8 cellular contexts compared by ENCODE assay signal in genomic region chr22:36065775-36066544, GRCh38. TPM values are rescaled to one million over a fixed set of nuclear protein-coding genes. Genes with fewer than 3 reads are reported as not detected.
A peak's percentile ranks its signal among the peaks of the same experiment; 100 is the strongest.
DNase-seq lines count a peak whose midpoint lies in the region; ATAC-seq, FAIRE-seq and TF ChIP-seq lines count a peak whose summit lies in the region.

No MANE protein-coding gene starts in this region.

- CTCF ChIA-PET in BJ (lab: Yijun Ruan, JAX) (interaction anchor here (0.5 to 3.4 kb wide), 78 partner anchors 10 to 715 kb away, joined by 3 to 138 read pairs (median 7); partner anchors contain the start of gene RBFOX2), HepG2 (lab: Yijun Ruan, JAX; ENCODE audit: low intra/inter-chr PET ratio, low total read pairs) (interaction anchor here (0.6 to 3.0 kb wide), 11 partner anchors 23 to 439 kb away, joined by 3 to 32 read pairs (median 4); no protein-coding TSS in a partner anchor)
- CTCF ChIA-PET in activated CD4-positive, alpha-beta memory T cell treated with anti-CD3 and anti-CD28 coated beads for 36 hours (lab: Charles Lee): interaction anchor here (0.6 to 2.9 kb wide), 111 partner anchors 10 to 766 kb away, joined by 3 to 78 read pairs (median 4); partner anchors contain the start of genes APOL1, APOL3, APOL6 and RBFOX2

- peak; percentile 90 for TF ChIP-seq RAD21 in HepG2 (CRISPR knock-in tag; IDR thresholded peaks at IDR 0.05)

- TF ChIP-seq CTCF in BJ (IDR thresholded peaks at IDR 0.05; ENCODE audit: insufficient read depth, low read depth, low read length): peak; percentile 98
- TF ChIP-seq CTCF in HL-60 (IDR thresholded peaks at IDR 0.05; ENCODE audit: insufficient read depth, low read length): peak; percentile 44
- TF ChIP-seq CTCF in dorsolateral prefrontal cortex (IDR thresholded peaks at IDR 0.05 in 54 of 56, conservative IDR thresholded peaks at IDR 0.05 in 2 of 56; ENCODE audit: low read depth in 1 of 56, partially characterized antibody in 56 of 56): peak; percentile 94 to 100 (median 99)
- peak; percentile 91 for TF ChIP-seq CTCF in HepG2 (CRISPR knock-in tag; IDR thresholded peaks at IDR 0.05)

- no peak overlapping the region for H3K27ac ChIP-seq in HL-60 (replicated peaks)
- H3K27ac ChIP-seq in dorsolateral prefrontal cortex: peak overlapping the region; percentile 7 to 94 (median 83)
- H3K27ac ChIP-seq in HepG2 (ENCODE audit: extremely low read length, insufficient read depth, low read length): peak overlapping the region; percentile 48

- peak; percentile 90 for ATAC-seq in HepG2
- no peak for ATAC-seq in GM21381 (IDR thresholded peaks at IDR 0.05; ENCODE audit: unreplicated experiment)

- H3K4me1 Mint-ChIP-seq in activated CD4-positive, alpha-beta memory T cell treated with anti-CD3 and anti-CD28 coated beads for 36 hours (ENCODE audit: low read depth): peaks cover 4% of the 10 kb centered on the region

- no peaks in the 10 kb centered on the region for H3K9me3 ChIP-seq in HepG2 (ENCODE audit: low read length)

- DNase-seq in BJ (ENCODE audit: low read depth): peak; percentile 64
- DNase-seq in HL-60 (ENCODE audit: low read depth in 1 of 2, low spot score in 1 of 2): peak; percentile 24 to 29
- peak; percentile 87 for DNase-seq in NCI-H774 (lab: John Stamatoyannopoulos, UW)
- peak; percentile 85 for DNase-seq in activated CD4-positive, alpha-beta memory T cell treated with anti-CD3 and anti-CD28 coated beads for 36 hours
- peak; percentile 80 to 89 (median 86) for DNase-seq in dorsolateral prefrontal cortex
- peak; percentile 85 for DNase-seq in HepG2 (ENCODE audit: low spot score)
- DNase-seq in stimulated activated CD4-positive, alpha-beta T cell treated with anti-CD3 and anti-CD28 coated beads, Interleukin-2, amount 100 ng/mL, for 24 hours: peak; percentile 66 to 77

- no peaks in the 10 kb centered on the region for H4K20me1 ChIP-seq in HepG2 (ENCODE audit: insufficient read depth, low read length)

- no TSS peak for BruUV-seq in HepG2 (replicated peaks; lab: Mats Ljungman, UMichigan)

- H3K36me3 ChIP-seq in BJ (ENCODE audit: control insufficient read depth, insufficient read depth, low read length) (no peaks in the 10 kb centered on the region), HepG2 (replicated peaks in 1 of 2; ENCODE audit: control insufficient read depth in 1 of 2, insufficient read depth in 2 of 2, low read length in 2 of 2) (no peaks in the 10 kb centered on the region)

- peaks cover 15% of the 10 kb centered on the region for H3K4me1 ChIP-seq in HepG2 (ENCODE audit: insufficient read depth, low read length)

- POLR2A ChIA-PET in BJ (lab: Charles Lee) (interaction anchor here (0.6 kb wide), 1 partner anchor 11 kb away, joined by 5 read pairs; no protein-coding TSS in a partner anchor), HepG2 (lab: Yijun Ruan, JAX) (interaction anchor here (0.8 to 2.3 kb wide), 9 partner anchors 14 to 186 kb away, joined by 3 to 20 read pairs (median 7); partner anchors contain the start of gene RBFOX2)
- POLR2A ChIA-PET in activated CD4-positive, alpha-beta memory T cell treated with anti-CD3 and anti-CD28 coated beads for 36 hours (lab: Charles Lee): interaction anchor here (1.1 to 1.6 kb wide), 3 partner anchors 37 to 418 kb away, joined by 3 to 6 read pairs (median 4); partner anchors contain the start of genes APOL6 and RBFOX2

- peak overlapping the region; percentile 94 for H2AFZ ChIP-seq in HepG2 (ENCODE audit: low read length)

- TF ChIP-seq POLR2A in HepG2 (IDR thresholded peaks at IDR 0.05; ENCODE audit: insufficient read depth in 1 of 2, low read depth in 2 of 2, low read length in 2 of 2): peak; percentile 54 to 68

- peak overlapping the region; percentile 69 for H3K27ac Mint-ChIP-seq in activated CD4-positive, alpha-beta memory T cell treated with anti-CD3 and anti-CD28 coated beads for 36 hours

- WGBS in HepG2 (ENCODE audit: low lambda C conversion rate): 2% methylated on average over 14 of the region's 54 CpGs

- H3K9ac ChIP-seq in HepG2 (ENCODE audit: insufficient read depth, low read depth, low read length): peak overlapping the region; percentile 71

- in situ Hi-C loops in HepG2 (cut with HindIII; ENCODE audit: extremely low pct_ligation_motif_present, low pct_unique_long_range_greater_than_20kb): loop anchor here (5.0 kb wide), 1 partner anchor 134 kb away; no protein-coding TSS in a partner anchor

- FAIRE-seq in HepG2 (lab: Jason Lieb, UNC): peak; percentile 52

- peak overlapping the region; percentile 78 for H3K4me3 Mint-ChIP-seq in activated CD4-positive, alpha-beta memory T cell treated with anti-CD3 and anti-CD28 coated beads for 36 hours

- intact Hi-C loops in activated CD4-positive, alpha-beta memory T cell treated with anti-CD3 and anti-CD28 coated beads for 36 hours (cut with micrococcal nuclease): loop anchor here (1.0 to 5.0 kb wide), 4 partner anchors 39 to 444 kb away; partner anchors contain the start of gene RBFOX2
- intact Hi-C loops in dorsolateral prefrontal cortex (cut with DNase I): loop anchor here (1.0 to 5.0 kb wide), 6 partner anchors 38 to 149 kb away; partner anchors contain the start of gene RBFOX2 (in 1 of the 2)
- intact Hi-C loops in HepG2 (cut with micrococcal nuclease; ENCODE audit: unreplicated experiment): loop anchor here (1.0 to 5.0 kb wide), 3 partner anchors 34 to 135 kb away; no protein-coding TSS in a partner anchor

- peak overlapping the region; percentile 51 for H3K4me3 ChIP-seq in BJ (ENCODE audit: low read depth, low read length)
- H3K4me3 ChIP-seq in HL-60 (replicated peaks; ENCODE audit: insufficient read depth, low read length): peak overlapping the region; percentile 38
- H3K4me3 ChIP-seq in dorsolateral prefrontal cortex: peak overlapping the region; percentile 44 to 89 (median 62)
- peak overlapping the region; percentile 46 to 75 (median 61) for H3K4me3 ChIP-seq in HepG2 (replicated peaks in 1 of 3; ENCODE audit: insufficient read depth in 1 of 3, low read depth in 2 of 3, low read length in 3 of 3)

- peak overlapping the region; percentile 89 for H3K4me2 ChIP-seq in HepG2 (ENCODE audit: low read depth, low read length)

- H3K36me3 Mint-ChIP-seq in activated CD4-positive, alpha-beta memory T cell treated with anti-CD3 and anti-CD28 coated beads for 36 hours: no peaks in the 10 kb centered on the region

- H3K27me3 Mint-ChIP-seq in activated CD4-positive, alpha-beta memory T cell treated with anti-CD3 and anti-CD28 coated beads for 36 hours: no peaks in the 10 kb centered on the region

- TF ChIP-seq EP300 in HepG2 (IDR thresholded peaks at IDR 0.05; ENCODE audit: low read depth in 2 of 2, low read length in 2 of 2) (no peak), HepG2 (CRISPR knock-in tag; IDR thresholded peaks at IDR 0.05; ENCODE audit: borderline replicate concordance) (no peak)

- H3K79me2 ChIP-seq in HepG2 (ENCODE audit: insufficient read depth, low read length): no peaks in the 10 kb centered on the region

- H3K27me3 ChIP-seq in BJ (ENCODE audit: control insufficient read depth, insufficient read depth, low read length) (no peaks in the 10 kb centered on the region), HL-60 (ENCODE audit: insufficient read depth, poor library complexity, severe bottlenecking) (no peaks in the 10 kb centered on the region), dorsolateral prefrontal cortex (no peaks in the 10 kb centered on the region), HepG2 (ENCODE audit: control insufficient read depth in 1 of 2, insufficient read depth in 2 of 2, low read length in 2 of 2) (no peaks in the 10 kb centered on the region)

- H3K9me3 Mint-ChIP-seq in activated CD4-positive, alpha-beta memory T cell treated with anti-CD3 and anti-CD28 coated beads for 36 hours: no peaks in the 10 kb centered on the region

TF ChIP-seq in HepG2, 621 proteins besides CTCF, POLR2A, EP300 and RAD21 (continues in another document):
- TF ChIP-seq ZNF143 (CRISPR knock-in tag; IDR thresholded peaks at IDR 0.05) (no peak), FOXA1 (IDR thresholded peaks at IDR 0.05) (no peak), FOXA1 (CRISPR knock-in tag; IDR thresholded peaks at IDR 0.05) (peak; percentile 47)

RNA-seq across cellular contexts. Expression of gene RBFOX2, which starts 37.3 kb away (rescaled TPM):
- 221 and 222 TPM in 2 replicates for polyA plus RNA-seq in BJ (2011; rRNA removed)
- polyA minus RNA-seq in BJ (2011; rRNA and poly(A)+ RNA removed): 211 and 275 TPM in 2 replicates
- 1 to 10 TPM; 4.3 to 4.6 TPM for total RNA-seq in activated CD4-positive, alpha-beta memory T cell treated with anti-CD3 and anti-CD28 coated beads for 36 hours
- 100 to 1,000 TPM in 116 of 120 experiments, 10 to 100 TPM in 4; 65.0 to 238 (median 170) TPM for total RNA-seq in dorsolateral prefrontal cortex
- total RNA-seq in HepG2 (2016; rRNA removed; fragmentation: Illumina TruSeq; extraction: Trizol): 36.9 and 37.3 TPM in 2 replicates
- 4.1 and 5.4 TPM in 2 replicates for total RNA-seq in HepG2 (2016; cell fraction: cytosol; rRNA removed; fragmentation: Illumina TruSeq; extraction: Trizol; ENCODE audit: low read depth)
- 29.4 and 37.9 TPM in 2 replicates for total RNA-seq in HepG2 (2016; cell fraction: insoluble cytoplasmic fraction; rRNA removed; fragmentation: Illumina TruSeq; extraction: Trizol)
- total RNA-seq in HepG2 (2016; cell fraction: membrane; rRNA removed; fragmentation: Illumina TruSeq; extraction: Trizol): 12.7 and 14.1 TPM in 2 replicates
- total RNA-seq in HepG2 (2016; cell fraction: nucleus; rRNA removed; fragmentation: Illumina TruSeq; extraction: Trizol): 40.3 and 46.5 TPM in 2 replicates
- polyA plus RNA-seq in HepG2 (2011; rRNA removed): 39.8 and 40.4 TPM in 2 replicates
- 32.4 and 33.2 TPM in 2 replicates for polyA plus RNA-seq in HepG2 (2011; cell fraction: cytosol; rRNA removed)
- 47.0 and 52.8 TPM in 2 replicates for polyA plus RNA-seq in HepG2 (2011; cell fraction: nucleus; rRNA removed)
- polyA plus RNA-seq in HepG2 (2012): 25.9 and 28.2 TPM in 2 replicates
- 3.8 and 4.4 TPM in 2 replicates for polyA plus RNA-seq in HepG2 (2016; cell fraction: cytosol; fragmentation: Illumina TruSeq; extraction: Trizol; ENCODE audit: low read depth)
- polyA plus RNA-seq in HepG2 (2016; cell fraction: insoluble cytoplasmic fraction; fragmentation: Illumina TruSeq; extraction: Trizol; ENCODE audit: low read depth): 27.0 and 32.5 TPM in 2 replicates
- 6.8 and 8.3 TPM in 2 replicates for polyA plus RNA-seq in HepG2 (2016; cell fraction: membrane; fragmentation: Illumina TruSeq; extraction: Trizol; ENCODE audit: low read depth)
- 34.2 and 36.8 TPM in 2 replicates for polyA plus RNA-seq in HepG2 (2016; cell fraction: nucleus; fragmentation: Illumina TruSeq; extraction: Trizol; ENCODE audit: insufficient read depth, low read depth)
- 64.1 and 120 TPM in 2 replicates for polyA minus RNA-seq in HepG2 (2011; rRNA and poly(A)+ RNA removed; ENCODE audit: low replicate concordance)
- polyA minus RNA-seq in HepG2 (2011; cell fraction: cytosol; rRNA and poly(A)+ RNA removed): 20.7 and 23.3 TPM in 2 replicates
- polyA minus RNA-seq in HepG2 (2011; cell fraction: nucleus; rRNA and poly(A)+ RNA removed): 58.3 and 60.9 TPM in 2 replicates

Comparison
In these comparisons a context has a peak if more than half of its experiments do, and no peak if none do; other contexts are left out.
1. DNase-seq: peak in every context shown above with its lines; median percentile 87 in NCI-H774; 86 in dorsolateral prefrontal cortex; 85 in activated CD4-positive, alpha-beta memory T cell treated with anti-CD3 and anti-CD28 coated beads for 36 hours; 85 in HepG2; 72 in stimulated activated CD4-positive, alpha-beta T cell treated with anti-CD3 and anti-CD28 coated beads, Interleukin-2, amount 100 ng/mL, for 24 hours; 64 in BJ; 26 in HL-60.
2. CTCF ChIP-seq: peak in every context shown above with its lines; median percentile 99 in dorsolateral prefrontal cortex; 98 in BJ; 91 in HepG2; 44 in HL-60.